ENCODE assay signal across 17 cellular contexts in the genomic region with DNA sequence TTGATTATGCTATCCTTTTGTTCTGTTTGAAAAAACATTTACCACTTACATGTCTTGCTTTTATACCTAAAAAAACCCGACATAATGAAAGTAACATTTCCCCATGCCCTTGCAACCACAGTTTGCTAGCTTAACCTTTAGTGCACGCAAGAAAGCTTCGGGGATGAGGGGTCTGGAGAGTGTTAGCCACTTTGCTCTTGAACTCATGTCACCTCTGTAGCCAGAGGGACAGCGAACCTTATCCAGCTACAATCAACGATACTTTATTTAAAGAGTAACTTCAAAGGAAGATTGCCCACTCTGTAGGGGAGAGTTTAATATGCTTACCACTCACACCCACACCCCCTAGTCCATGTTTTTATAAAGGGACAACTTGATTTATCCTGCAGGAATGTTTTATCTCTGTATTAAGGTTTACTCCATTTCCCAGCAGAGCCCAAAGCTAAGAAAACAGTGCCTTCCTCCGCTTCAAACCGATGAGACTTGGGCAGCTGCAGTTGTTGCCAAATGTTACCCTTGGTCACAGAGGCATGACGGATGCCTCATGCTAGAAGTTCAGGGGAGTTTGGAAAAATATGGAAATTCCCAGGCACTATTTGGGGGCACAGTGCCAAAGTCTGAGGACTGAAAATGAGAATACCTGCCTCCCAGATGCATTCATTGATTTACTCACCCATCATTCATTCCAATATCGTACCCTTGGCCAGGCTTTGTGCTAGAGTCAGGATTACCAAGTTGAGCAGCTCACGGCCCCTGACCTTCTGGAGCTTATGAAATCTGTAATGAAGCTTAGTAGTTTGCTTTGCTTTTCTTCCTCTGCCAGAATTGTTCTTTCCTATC.
DNase-seq lines count a peak whose midpoint lies in the region; ATAC-seq and TF ChIP-seq lines count a peak whose summit lies in the region.
"Had no signal": no experiment of that assay in that cellular context is flagged by ENCODE, and none has a peak within 500 bp of the region (broad histone marks: within the 10 kb centered on the region; RNA-seq: fewer than 3 reads in every experiment).

No MANE protein-coding gene starts in this region.

- H3K27ac ChIP-seq in WERI-Rb-1 (no peak overlapping the region), mesendoderm (ENCODE audit: low read depth, low read length) (no peak overlapping the region)
- H3K27ac ChIP-seq: lower lobe of right lung, right atrium auricular region had no signal

- H3K79me1 ChIP-seq in mesendoderm (ENCODE audit: low read length), result no peaks in the 10 kb centered on the region

- H3K4ac ChIP-seq in mesendoderm (ENCODE audit: low read depth, low read length), result no peak overlapping the region

- no peak overlapping the region for H3K4me3 ChIP-seq in WERI-Rb-1 (ENCODE audit: low read depth, low read length)
- H3K4me3 ChIP-seq in mesendoderm (ENCODE audit: low read length), result no peak overlapping the region
- H3K4me3 ChIP-seq: lower lobe of right lung, right atrium auricular region had no signal

- H2BK15ac ChIP-seq in mesendoderm (replicated peaks; ENCODE audit: low read depth), result no peak overlapping the region

- H3K79me2 ChIP-seq in mesendoderm (ENCODE audit: control insufficient read depth, insufficient read depth, low read length), result no peaks in the 10 kb centered on the region

- no peak overlapping the region for H2BK5ac ChIP-seq in mesendoderm (ENCODE audit: low read length)

- no peaks in the 10 kb centered on the region for H3K4me1 ChIP-seq in mesendoderm (ENCODE audit: control insufficient read depth, low read depth, low read length)
- H3K4me1 ChIP-seq: lower lobe of right lung, right atrium auricular region had no signal

- H3K18ac ChIP-seq in mesendoderm (ENCODE audit: low read length), result no peak overlapping the region

- no peak overlapping the region for H3K23ac ChIP-seq in mesendoderm (ENCODE audit: low read length)

- WGBS in mesendoderm (ENCODE audit: extremely low coverage, insufficient coverage, low lambda C conversion rate), result no CpG with 5 or more reads among the region's 10 CpGs

- no peak overlapping the region for H2AK5ac ChIP-seq in mesendoderm (ENCODE audit: low read length)

- H3K36me3 ChIP-seq in WERI-Rb-1 (no peaks in the 10 kb centered on the region), mesendoderm (ENCODE audit: control insufficient read depth, insufficient read depth, low read length) (no peaks in the 10 kb centered on the region)
- H3K36me3 ChIP-seq: lower lobe of right lung, right atrium auricular region had no signal

- no peaks in the 10 kb centered on the region for H3K27me3 ChIP-seq in WERI-Rb-1 (ENCODE audit: insufficient read depth, low read depth, severe bottlenecking)
- no peaks in the 10 kb centered on the region for H3K27me3 ChIP-seq in mesendoderm (ENCODE audit: insufficient read depth, low read length, poor library complexity)
- H3K27me3 ChIP-seq: right atrium auricular region had no signal

- H3K9ac ChIP-seq in mesendoderm (ENCODE audit: low read length), result no peak overlapping the region

- no peak overlapping the region for H2BK120ac ChIP-seq in mesendoderm (ENCODE audit: low read depth, low read length)

- no peak overlapping the region for H4K5ac ChIP-seq in mesendoderm (ENCODE audit: low read length)

- peak; percentile 56 for DNase-seq in EH (ENCODE audit: low read depth)
- DNase-seq in WERI-Rb-1, result peak; percentile 31
- peak; percentile 20 for DNase-seq in iris pigment epithelial cell (ENCODE audit: low read depth)
- DNase-seq in omental fat pad (ENCODE audit: low spot score), result no peak
- no peak for DNase-seq in mesendoderm
- DNase-seq in NCI-H1092 (lab: John Stamatoyannopoulos, UW), result no peak
- DNase-seq: activated CD8-positive, alpha-beta memory T cell treated with anti-CD3 and anti-CD28 coated beads for 24 hours; endodermal cell; foreskin fibroblast; lower lobe of right lung; NCI-H1694 treated with DMSO at 0.1 percent for 48 hours; NCI-H345; NK-92 treated with Interleukin-12 subunit alpha and Interleukin-12 subunit beta, amount 100 ng/mL, for 24 hours; stimulated activated CD4-positive, alpha-beta T cell treated with anti-CD3 and anti-CD28 coated beads, Interleukin-1b, Interleukin-23, amount 100 ng/mL, for 48 hours had no signal

- no peak overlapping the region for H4K8ac ChIP-seq in mesendoderm (ENCODE audit: low read depth, low read length)

- H3K4me2 ChIP-seq in mesendoderm (ENCODE audit: low read length), result no peak overlapping the region

- no peaks in the 10 kb centered on the region for H3K9me3 ChIP-seq in WERI-Rb-1 (ENCODE audit: severe bottlenecking)
- H3K9me3 ChIP-seq: right atrium auricular region had no signal

- H3K56ac ChIP-seq in mesendoderm (ENCODE audit: low read length), result no peak overlapping the region

- ATAC-seq in omental fat pad (ENCODE audit: low FRiP score) (peak; percentile 87), GM21367 (IDR thresholded peaks at IDR 0.05; ENCODE audit: unreplicated experiment) (no peak), GM18502 (IDR thresholded peaks at IDR 0.05; ENCODE audit: poor library complexity, unreplicated experiment) (no peak)
- ATAC-seq: lower lobe of right lung had no signal

- TF ChIP-seq CTCF in WERI-Rb-1 (IDR thresholded peaks at IDR 0.05; ENCODE audit: low read depth, low read length) (no peak), omental fat pad (IDR thresholded peaks at IDR 0.05) (no peak)

Comparison
In these comparisons a context has a peak if more than half of its experiments do, and no peak if none do; other contexts are left out.
1. DNase-seq: peak in EH (single experiment), WERI-Rb-1 (single experiment) and iris pigment epithelial cell (single experiment); none in omental fat pad (single experiment), mesendoderm (single experiment) and NCI-H1092 (single experiment).